ENCODE assay signal across 9 cellular contexts in the genomic region with DNA sequence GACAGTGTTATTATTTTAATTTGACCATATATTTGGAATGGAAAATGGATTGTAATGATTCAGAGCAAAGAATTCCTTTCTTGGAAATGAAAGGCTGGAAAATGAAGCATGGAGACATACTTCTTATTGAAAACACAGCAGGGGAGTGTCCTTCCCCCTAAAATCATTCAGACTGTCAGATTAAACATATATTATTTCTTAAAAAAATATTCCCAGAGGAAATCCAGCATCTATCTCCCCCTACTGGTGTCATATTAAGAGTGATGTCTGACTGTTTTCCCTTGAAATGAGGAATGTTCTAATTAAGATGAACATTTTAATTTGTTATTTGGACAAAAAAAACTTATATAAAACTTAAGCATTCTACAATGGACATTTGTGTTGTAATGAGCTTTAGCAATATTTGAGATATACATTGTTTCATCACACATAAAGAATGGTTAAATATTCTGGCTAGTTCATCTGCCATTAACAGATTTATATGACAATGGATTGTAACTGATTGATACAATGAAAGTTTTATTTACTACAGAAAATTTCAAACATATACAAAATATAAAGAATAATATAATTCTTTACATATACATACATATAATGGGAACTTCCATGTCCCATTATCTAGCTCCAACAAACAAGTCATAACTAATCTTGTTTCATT.
DNase-seq lines count a peak whose midpoint lies in the region; ATAC-seq and TF ChIP-seq lines count a peak whose summit lies in the region.
"Had no signal": no experiment of that assay in that cellular context is flagged by ENCODE, and none has a peak within 500 bp of the region (broad histone marks: within the 10 kb centered on the region; RNA-seq: fewer than 3 reads in every experiment).

No MANE protein-coding gene starts in this region.

- no peak overlapping the region for H3K4me3 ChIP-seq in foreskin fibroblast (ENCODE audit: low read depth in 1 of 2, low read length in 2 of 2)
- no peak overlapping the region for H3K4me3 ChIP-seq in suprapubic skin

- no peaks in the 10 kb centered on the region for H3K9me3 ChIP-seq in suprapubic skin
- H3K9me3 ChIP-seq: neutrophil had no signal

- TF ChIP-seq EP300 in suprapubic skin (IDR thresholded peaks at IDR 0.05), result no peak

- H3K4me1 ChIP-seq in suprapubic skin, result peaks cover 3% of the 10 kb centered on the region

- no peaks in the 10 kb centered on the region for H3K36me3 ChIP-seq in suprapubic skin
- H3K36me3 ChIP-seq: neutrophil had no signal

- TF ChIP-seq CTCF in foreskin fibroblast (IDR thresholded peaks at IDR 0.05; ENCODE audit: low read depth, low read length) (peak; percentile 38), suprapubic skin (IDR thresholded peaks at IDR 0.05) (peak; percentile 19 to 24)

- peak; percentile 12 for DNase-seq in NCI-H2171 treated with DMSO at 0.1 percent for 48 hours (lab: John Stamatoyannopoulos, UW)
- DNase-seq in NCI-H2171 (lab: John Stamatoyannopoulos, UW), result no peak
- peak; percentile 60 for DNase-seq in RKO (ENCODE audit: low spot score)
- peak in 1 of 2 donors; percentile 51 for DNase-seq in foreskin fibroblast
- no peak for DNase-seq in suprapubic skin (ENCODE audit: low spot score in 2 of 2)
- no peak for DNase-seq in occipital lobe (lab: John Stamatoyannopoulos, UW)

- TF ChIP-seq POLR2A in suprapubic skin (IDR thresholded peaks at IDR 0.05), result no peak

- H3K27me3 ChIP-seq in suprapubic skin, result no peaks in the 10 kb centered on the region
- H3K27me3 ChIP-seq: neutrophil had no signal

- ATAC-seq in HG03457 (IDR thresholded peaks at IDR 0.05; ENCODE audit: unreplicated experiment) (no peak), HG02840 (IDR thresholded peaks at IDR 0.05; ENCODE audit: low FRiP score, unreplicated experiment) (no peak)

- H3K27ac ChIP-seq in suprapubic skin, result no peak overlapping the region
- H3K27ac ChIP-seq: neutrophil had no signal

Comparison
In these comparisons a context has a peak if more than half of its experiments do, and no peak if none do; other contexts are left out.
1. DNase-seq: peak in NCI-H2171 treated with DMSO at 0.1 percent for 48 hours (single experiment) and RKO (single experiment); none in NCI-H2171 (single experiment), suprapubic skin (0 of 2) and occipital lobe (single experiment).